In genomic region chr2:165428996-165429395, GRCh38 we compare ENCODE assay signal across 23 cellular contexts. TPM values are rescaled to one million over a fixed set of nuclear protein-coding genes. Genes with fewer than 3 reads are reported as not detected.
"Had no signal": no experiment of that assay in that cellular context is flagged by ENCODE, and none has a peak within 500 bp of the region (broad histone marks: within the 10 kb centered on the region; RNA-seq: fewer than 3 reads in every experiment).

No MANE protein-coding gene starts in this region.

- H3K27me3 ChIP-seq: ascending aorta, colonic mucosa, dorsolateral prefrontal cortex, heart right ventricle, right lobe of liver, testis had no signal

- H3K4me3 ChIP-seq: ascending aorta, colonic mucosa, dorsolateral prefrontal cortex, heart right ventricle, lower lobe of right lung, right lobe of liver, testis had no signal

- H3K27ac ChIP-seq: ascending aorta, colonic mucosa, dorsolateral prefrontal cortex, heart right ventricle, lower lobe of right lung, right lobe of liver, testis had no signal

- H3K36me3 ChIP-seq: ascending aorta, colonic mucosa, heart right ventricle, lower lobe of right lung, right lobe of liver had no signal

- ATAC-seq: effector memory CD8-positive, alpha-beta T cell; esophagus mucosa; heart right ventricle; left lobe of liver; lower lobe of right lung; right lobe of liver; stimulated activated naive B cell treated with anti-CD40 and anti-IgM and Interleukin-4, amounts not matched to agents 10 μg/mL and 1 μg/mL and 100 μg/mL, for 72 hours; T-cell; WTC11 had no signal

- H3K4me1 ChIP-seq: ascending aorta, colonic mucosa, heart right ventricle, lower lobe of right lung, right lobe of liver, testis had no signal

- H3K9me3 ChIP-seq: ascending aorta, colonic mucosa, heart right ventricle, lower lobe of right lung, right lobe of liver, testis had no signal

- DNase-seq: activated gamma-delta T cell treated with Interleukin-2 at 50 U/mL for 16 hours; activated T-cell treated with anti-CD3 and anti-CD28 coated beads, Interleukin-2, amount 50 U/mL, for 1 hour; central memory CD4-positive, alpha-beta T cell; colonic mucosa; dorsolateral prefrontal cortex; effector memory CD8-positive, alpha-beta T cell; heart right ventricle; kidney; lower lobe of right lung; naive B cell; nucleus accumbens; right lobe of liver; small intestine; stimulated activated CD4-positive, alpha-beta T cell treated with anti-CD3 and anti-CD28 coated beads, Interleukin-2, amount 100 ng/mL, for 48 hours; stimulated activated CD8-positive, alpha-beta memory T cell treated with anti-CD3 and anti-CD28 coated beads, Interleukin-4, amount 100 ng/mL, for 48 hours; stimulated activated naive B cell treated with anti-CD40 and anti-IgM and Interleukin-4, amounts not matched to agents 10 μg/mL and 1 μg/mL and 100 μg/mL, for 72 hours; T-cell; testis had no signal

RNA-seq across cellular contexts. Expression of gene CSRNP3, which starts 40.5 kb away (rescaled TPM):
- total RNA-seq: endothelial cell of umbilical vein had no signal
- polyA plus RNA-seq: endothelial cell of umbilical vein had no signal
